Comparison of ENCODE assay signal across 20 cellular contexts in genomic region chr15:79376383-79376782, GRCh38.
"Had no signal": no experiment of that assay in that cellular context is flagged by ENCODE, and none has a peak within 500 bp of the region (broad histone marks: within the 10 kb centered on the region; RNA-seq: fewer than 3 reads in every experiment).

No MANE protein-coding gene starts in this region.

- DNase-seq: cortex of kidney; effector CD4-positive, alpha-beta T cell; gastrocnemius medialis; heart left ventricle; kidney; mesenchymal stem cell; mucosa of descending colon; naive B cell; pancreas; right lobe of liver; small intestine; stimulated activated CD4-positive, alpha-beta T cell treated with anti-CD3 and anti-CD28 coated beads, Interleukin-15, amount 100 ng/mL, for 24 hours; stimulated activated CD4-positive, alpha-beta T cell treated with anti-CD3 and anti-CD28 coated beads, Interleukin-4, amount 100 ng/mL, for 1 hour; stimulated activated CD8-positive, alpha-beta memory T cell treated with anti-CD3 and anti-CD28 coated beads, Interleukin-4, amount 100 ng/mL, for 48 hours; stimulated activated naive CD4-positive, alpha-beta T cell; stimulated activated naive CD8-positive, alpha-beta T cell treated with anti-CD3 and anti-CD28 coated beads, Interleukin-15, amount 100 ng/mL, for 72 hours; thyroid gland; trophoblast cell had no signal

- ATAC-seq: gastrocnemius medialis; heart left ventricle; left lobe of liver; mucosa of descending colon; natural killer cell treated with Interleukin-12 subunit alpha and Interleukin-12 subunit beta and Interleukin-15 and Interleukin-18, amount 100 ng/mL, for 72 hours; right lobe of liver; stimulated activated naive CD8-positive, alpha-beta T cell treated with anti-CD3 and anti-CD28 coated beads, Interleukin-15, amount 100 ng/mL, for 72 hours had no signal
